In genomic region chr15:98881526-98882517, GRCh38 we compare ENCODE assay signal across 8 cellular contexts.
DNase-seq lines count a peak whose midpoint lies in the region; ATAC-seq and TF ChIP-seq lines count a peak whose summit lies in the region.

No MANE protein-coding gene starts in this region.

- no peak overlapping the region for H3K4ac ChIP-seq in mesendoderm (ENCODE audit: low read depth, low read length)

- H3K36me3 ChIP-seq in heart right ventricle (no peaks in the 10 kb centered on the region), mesendoderm (ENCODE audit: control insufficient read depth, insufficient read depth, low read length) (no peaks in the 10 kb centered on the region)

- H3K4me3 ChIP-seq in heart right ventricle: no peak overlapping the region
- H3K4me3 ChIP-seq in cardiac fibroblast (replicated peaks in 1 of 2; ENCODE audit: low read depth in 2 of 2, low read length in 2 of 2): no peak overlapping the region
- no peak overlapping the region for H3K4me3 ChIP-seq in mesendoderm (ENCODE audit: low read length)

- intact Hi-C loops in heart right ventricle (cut with DNase I) (loop anchor here in 2 of 10 donors (2.0 to 10.0 kb wide), 3 partner anchors 103 to 357 kb away; no protein-coding TSS in a partner anchor), Right ventricle myocardium superior (cut with DNase I) (no loop called here)

- no peak overlapping the region for H2BK5ac ChIP-seq in mesendoderm (ENCODE audit: low read length)

- H2BK15ac ChIP-seq in mesendoderm (replicated peaks; ENCODE audit: low read depth): no peak overlapping the region

- H3K79me1 ChIP-seq in mesendoderm (ENCODE audit: low read length): peaks cover 24% of the 10 kb centered on the region

- no peak overlapping the region for H3K18ac ChIP-seq in mesendoderm (ENCODE audit: low read length)

- H3K56ac ChIP-seq in mesendoderm (ENCODE audit: low read length): peak overlapping the region; percentile 34

- 66 to 69% methylated on average over 14 of the region's 14 CpGs for WGBS in heart right ventricle, 2 donors
- WGBS in mesendoderm (ENCODE audit: extremely low coverage, insufficient coverage, low lambda C conversion rate): no CpG with 5 or more reads among the region's 14 CpGs

- TF ChIP-seq CTCF in heart right ventricle (IDR thresholded peaks at IDR 0.05): peak; percentile 30 to 75 (median 63)
- TF ChIP-seq CTCF in cardiac fibroblast (IDR thresholded peaks at IDR 0.05; ENCODE audit: low read depth, low read length): peak; percentile 48

- H4K8ac ChIP-seq in mesendoderm (ENCODE audit: low read depth, low read length): no peak overlapping the region

- no peak overlapping the region for H4K5ac ChIP-seq in mesendoderm (ENCODE audit: low read length)

- H3K4me2 ChIP-seq in mesendoderm (ENCODE audit: low read length): no peak overlapping the region

- no peak overlapping the region for H3K9ac ChIP-seq in mesendoderm (ENCODE audit: low read length)

- H3K79me2 ChIP-seq in mesendoderm (ENCODE audit: control insufficient read depth, insufficient read depth, low read length): peaks cover 63% of the 10 kb centered on the region

- no peak overlapping the region for H2BK120ac ChIP-seq in mesendoderm (ENCODE audit: low read depth, low read length)

- DNase-seq in heart right ventricle (no peak), Right ventricle myocardium superior (no peak), NOMO-1 (lab: John Stamatoyannopoulos, UW; ENCODE audit: unreplicated experiment in 2 of 2) (peak; percentile 28 to 48), cardiac fibroblast (ENCODE audit: low read depth in 2 of 2) (peak; percentile 78 to 84), mesendoderm (peak; percentile 91), NCI-H2107 treated with DMSO at 0.1 percent for 48 hours (lab: John Stamatoyannopoulos, UW; ENCODE audit: unreplicated experiment) (no peak)
- DNase-seq in effector CD8-positive, alpha-beta T cell (lab: John Stamatoyannopoulos, UW): no peak

- H3K27ac ChIP-seq in heart right ventricle (no peak overlapping the region), mesendoderm (ENCODE audit: low read depth, low read length) (no peak overlapping the region)

- H3K4me1 ChIP-seq in heart right ventricle (peaks cover 8 to 81% (median 56%) of the 10 kb centered on the region in 9 donors), mesendoderm (ENCODE audit: control insufficient read depth, low read depth, low read length) (peaks cover 3% of the 10 kb centered on the region)

- no peaks in the 10 kb centered on the region for H3K9me3 ChIP-seq in heart right ventricle

- H3K23ac ChIP-seq in mesendoderm (ENCODE audit: low read length): peak overlapping the region; percentile 70

- H2AK5ac ChIP-seq in mesendoderm (ENCODE audit: low read length): no peak overlapping the region

- H3K27me3 ChIP-seq in heart right ventricle (no peaks in the 10 kb centered on the region), mesendoderm (ENCODE audit: insufficient read depth, low read length, poor library complexity) (no peaks in the 10 kb centered on the region)

- peak in 3 of 8 donors; percentile 35 to 54 (median 41) for ATAC-seq in heart right ventricle
- ATAC-seq in Right ventricle myocardium superior (ENCODE audit: poor library complexity): no peak
- ATAC-seq in HG02759 (IDR thresholded peaks at IDR 0.05; ENCODE audit: unreplicated experiment): peak; percentile 69

Comparison
In these comparisons a context has a peak if more than half of its experiments do, and no peak if none do; other contexts are left out.
1. DNase-seq: peak in NOMO-1 (2 of 2), cardiac fibroblast (2 of 2) and mesendoderm (single experiment); none in heart right ventricle (0 of 2), Right ventricle myocardium superior (single experiment), NCI-H2107 treated with DMSO at 0.1 percent for 48 hours (single experiment) and effector CD8-positive, alpha-beta T cell (single experiment).